9 cellular contexts compared by ENCODE assay signal in the genomic region with DNA sequence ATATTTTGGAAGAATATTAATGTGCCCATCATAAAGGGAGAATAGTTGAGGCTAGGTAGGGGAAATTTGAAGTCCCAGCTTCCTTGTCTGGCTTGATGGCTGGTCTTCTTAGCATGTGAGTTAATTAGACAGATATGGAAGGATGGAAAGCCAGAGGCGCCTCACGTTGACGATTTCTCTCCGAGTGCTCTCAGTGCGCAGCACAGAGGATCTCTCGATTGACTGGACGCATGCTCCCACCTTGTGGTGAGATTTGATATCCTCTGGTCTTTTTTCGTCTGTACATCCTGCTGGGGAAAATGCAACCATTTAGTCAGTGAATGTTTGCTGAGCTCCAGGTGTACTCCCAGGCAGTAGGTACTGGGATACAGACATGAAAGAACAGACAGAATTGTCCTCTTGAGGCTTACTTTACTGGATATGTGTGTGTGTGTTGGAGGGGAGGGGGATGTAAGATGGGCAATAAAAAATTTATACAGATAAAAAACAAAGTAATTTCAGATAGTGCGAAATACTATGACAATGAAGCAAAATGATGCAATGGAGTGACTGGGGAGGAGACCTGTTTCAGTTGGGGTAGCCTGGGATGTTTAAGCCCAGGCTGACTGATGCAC.
DNase-seq lines count a peak whose midpoint lies in the region; ATAC-seq and TF ChIP-seq lines count a peak whose summit lies in the region.
"Had no signal": no experiment of that assay in that cellular context is flagged by ENCODE, and none has a peak within 500 bp of the region (broad histone marks: within the 10 kb centered on the region; RNA-seq: fewer than 3 reads in every experiment).

No MANE protein-coding gene starts in this region.

- H3K9me2 ChIP-seq in PC-9 (ENCODE audit: insufficient read depth): no peaks in the 10 kb centered on the region

- no peak overlapping the region for H3K27ac Mint-ChIP-seq in activated naive CD8-positive, alpha-beta T cell treated with anti-CD3 and anti-CD28 coated beads for 36 hours

- no TSS peak for BruUV-seq in PC-9 (replicated peaks; lab: Mats Ljungman, UMichigan)

- no peaks in the 10 kb centered on the region; the same call in 1 of the 2 replicates for H3F3A ChIP-seq in PC-9 (ENCODE audit: insufficient read depth, low read depth)

- no peaks in the 10 kb centered on the region for H3K36me3 Mint-ChIP-seq in activated naive CD8-positive, alpha-beta T cell treated with anti-CD3 and anti-CD28 coated beads for 36 hours

- TF ChIP-seq CTCF in PC-9 (conservative IDR thresholded peaks at IDR 0.05): peak; percentile 75
- TF ChIP-seq CTCF in right atrium auricular region (IDR thresholded peaks at IDR 0.05): peak; percentile 47 to 76

- POLR2A ChIA-PET in PC-9 (lab: Charles Lee; ENCODE audit: unreplicated experiment): no interaction called here

- CTCF ChIA-PET in PC-9 (lab: Charles Lee): interaction anchor here (0.6 to 2.0 kb wide), 6 partner anchors 12 to 290 kb away, joined by 3 to 10 read pairs (median 4); no protein-coding TSS in a partner anchor

- no peaks in the 10 kb centered on the region for H3K9me3 ChIP-seq in PC-9 (ENCODE audit: insufficient read depth, low read depth)
- no peaks in the 10 kb centered on the region for H3K9me3 ChIP-seq in right atrium auricular region

- intact Hi-C loops in PC-9 (cut with micrococcal nuclease; ENCODE audit: unreplicated experiment): loop anchor here (1.0 to 2.0 kb wide), 5 partner anchors 87 to 286 kb away; no protein-coding TSS in a partner anchor

- no peak overlapping the region for H3K4me3 Mint-ChIP-seq in activated naive CD8-positive, alpha-beta T cell treated with anti-CD3 and anti-CD28 coated beads for 36 hours

- DNase-seq in activated gamma-delta T cell treated with Interleukin-2 at 50 U/mL for 16 hours (peak; percentile 63), activated gamma-delta T cell (lab: John Stamatoyannopoulos, UW) (no peak), PC-9 (peak; percentile 69 to 73), right atrium auricular region (ENCODE audit: low spot score) (peak; percentile 81), smooth muscle cell of the brain vasculature (ENCODE audit: low read depth, low spot score) (peak; percentile 47), amygdala (lab: John Stamatoyannopoulos, UW) (no peak)
- DNase-seq in activated naive CD8-positive, alpha-beta T cell treated with anti-CD3 and anti-CD28 coated beads for 36 hours: peak; percentile 53

- H2AFZ ChIP-seq in PC-9: no peak overlapping the region

- H3K4me3 ChIP-seq in PC-9: no peak overlapping the region
- no peak overlapping the region for H3K4me3 ChIP-seq in right atrium auricular region
- H3K4me3 ChIP-seq: BLaER1 treated with 17β-estradiol and CSF1 and Interleukin-3, amounts not matched to agents 10 nM and 100 nM had no signal

- no peaks in the 10 kb centered on the region for H4K20me1 ChIP-seq in PC-9 (ENCODE audit: insufficient read depth)
- H4K20me1 ChIP-seq: BLaER1 treated with 17β-estradiol and CSF1 and Interleukin-3, amounts not matched to agents 10 nM and 100 nM had no signal

- no peaks in the 10 kb centered on the region for H3K79me2 ChIP-seq in PC-9 (ENCODE audit: low read depth)

- no peaks in the 10 kb centered on the region for H3K9me3 Mint-ChIP-seq in activated naive CD8-positive, alpha-beta T cell treated with anti-CD3 and anti-CD28 coated beads for 36 hours

- no peak for ATAC-seq in HG02938 (IDR thresholded peaks at IDR 0.05; ENCODE audit: unreplicated experiment)

- H3K36me3 ChIP-seq in PC-9 (ENCODE audit: low read depth) (no peaks in the 10 kb centered on the region), right atrium auricular region (no peaks in the 10 kb centered on the region)
- H3K36me3 ChIP-seq: BLaER1 treated with 17β-estradiol and CSF1 and Interleukin-3, amounts not matched to agents 10 nM and 100 nM had no signal

- H3K27me3 ChIP-seq in PC-9 (ENCODE audit: insufficient read depth, low read depth) (no peaks in the 10 kb centered on the region), right atrium auricular region (no peaks in the 10 kb centered on the region)
- H3K27me3 ChIP-seq: BLaER1 treated with 17β-estradiol and CSF1 and Interleukin-3, amounts not matched to agents 10 nM and 100 nM had no signal

- H3K4me1 Mint-ChIP-seq in activated naive CD8-positive, alpha-beta T cell treated with anti-CD3 and anti-CD28 coated beads for 36 hours: peaks cover 6% of the 10 kb centered on the region

- H3K27ac ChIP-seq in PC-9 (no peak overlapping the region), right atrium auricular region (no peak overlapping the region)

- no peak overlapping the region for H3K4me2 ChIP-seq in PC-9

- H3K4me1 ChIP-seq in PC-9 (replicated peaks; ENCODE audit: insufficient read depth): peaks cover 12% of the 10 kb centered on the region
- no peaks in the 10 kb centered on the region for H3K4me1 ChIP-seq in right atrium auricular region

- no peaks in the 10 kb centered on the region for H3K27me3 Mint-ChIP-seq in activated naive CD8-positive, alpha-beta T cell treated with anti-CD3 and anti-CD28 coated beads for 36 hours

Comparison
In these comparisons a context has a peak if more than half of its experiments do, and no peak if none do; other contexts are left out.
1. DNase-seq: peak in activated gamma-delta T cell treated with Interleukin-2 at 50 U/mL for 16 hours (single experiment), PC-9 (2 of 2), activated naive CD8-positive, alpha-beta T cell treated with anti-CD3 and anti-CD28 coated beads for 36 hours (single experiment), right atrium auricular region (single experiment) and smooth muscle cell of the brain vasculature (single experiment); none in activated gamma-delta T cell (single experiment) and amygdala (0 of 56).